1 cellular context compared by ENCODE assay signal in genomic region chr19:50835103-50835784, GRCh38.
TF ChIP-seq lines count a peak whose summit lies in the region.

No MANE protein-coding gene starts in this region.

TF ChIP-seq in GM12878, 131 proteins besides CTCF, POLR2A, EP300 and RAD21:
- TF ChIP-seq WRNIP1 (IDR thresholded peaks at IDR 0.05; ENCODE audit: borderline replicate concordance, low read depth, low read length) (no peak), E2F8 (IDR thresholded peaks at IDR 0.05; ENCODE audit: low read depth, partially characterized antibody) (no peak), NR2C1 (IDR thresholded peaks at IDR 0.05) (no peak), TAF1 (IDR thresholded peaks at IDR 0.05; ENCODE audit: borderline replicate concordance, low read depth, low read length) (no peak), BCL3 (IDR thresholded peaks at IDR 0.05; ENCODE audit: borderline replicate concordance, insufficient read depth, low read depth, low read length, poor library complexity, severe bottlenecking) (no peak), JUNB (IDR thresholded peaks at IDR 0.05) (no peak), CREM (IDR thresholded peaks at IDR 0.05; ENCODE audit: low read depth) (no peak), CBX5 (IDR thresholded peaks at IDR 0.05; ENCODE audit: low read depth) (no peak), SMARCA5 (IDR thresholded peaks at IDR 0.05) (no peak), ZBED1 (IDR thresholded peaks at IDR 0.05; ENCODE audit: borderline replicate concordance) (no peak), NRF1 (conservative IDR thresholded peaks at IDR 0.05; ENCODE audit: low read depth, low read length) (no peak), SMAD5 (IDR thresholded peaks at IDR 0.05; ENCODE audit: low read depth) (no peak), MLLT1 (IDR thresholded peaks at IDR 0.05) (no peak), E2F4 (IDR thresholded peaks at IDR 0.05; ENCODE audit: low read depth, low read length) (no peak), ZNF274 (IDR thresholded peaks at IDR 0.05; ENCODE audit: insufficient read depth, insufficient read length) (no peak), NFYA (IDR thresholded peaks at IDR 0.05; ENCODE audit: borderline replicate concordance, low read depth, low read length) (no peak)
